In genomic region chr11:36501236-36501635, GRCh38 we compare ENCODE assay signal across 17 cellular contexts. TPM values are rescaled to one million over a fixed set of nuclear protein-coding genes. Genes with fewer than 3 reads are reported as not detected.
DNase-seq lines count a peak whose midpoint lies in the region; ATAC-seq and TF ChIP-seq lines count a peak whose summit lies in the region.
"Had no signal": no experiment of that assay in that cellular context is flagged by ENCODE, and none has a peak within 500 bp of the region (broad histone marks: within the 10 kb centered on the region; RNA-seq: fewer than 3 reads in every experiment).

No MANE protein-coding gene starts in this region.

- no peaks in the 10 kb centered on the region for H3K9me3 Mint-ChIP-seq in activated CD4-positive, alpha-beta T cell treated with anti-CD3 and anti-CD28 coated beads, Interleukin-2, amount 10 ng/mL, durations not matched to agents 24 days and 14 days
- H3K9me3 Mint-ChIP-seq in endodermal cell = no peaks in the 10 kb centered on the region
- H3K9me3 Mint-ChIP-seq: memory B cell had no signal

- no peak overlapping the region for H3K4me3 Mint-ChIP-seq in activated CD4-positive, alpha-beta T cell treated with anti-CD3 and anti-CD28 coated beads, Interleukin-2, amount 10 ng/mL, durations not matched to agents 24 days and 14 days
- no peak overlapping the region for H3K4me3 Mint-ChIP-seq in endodermal cell
- H3K4me3 Mint-ChIP-seq: memory B cell had no signal

- H3K4me3 ChIP-seq in endodermal cell (ENCODE audit: low read length) (no peak overlapping the region), mesodermal cell (ENCODE audit: extremely low read depth, insufficient read depth, low read length, poor library complexity, severe bottlenecking) (no peak overlapping the region)

- no peak for ATAC-seq in GM21737 (IDR thresholded peaks at IDR 0.05; ENCODE audit: unreplicated experiment)

- H3K27me3 ChIP-seq in endodermal cell (ENCODE audit: control insufficient read depth, insufficient read depth, low read length, poor library complexity, severe bottlenecking) = no peaks in the 10 kb centered on the region

- no peaks in the 10 kb centered on the region for H3K4me1 ChIP-seq in endodermal cell (ENCODE audit: control insufficient read depth, insufficient read depth, low read length)
- H3K4me1 ChIP-seq in mesodermal cell (ENCODE audit: control insufficient read depth, insufficient read depth, low read length, poor library complexity, severe bottlenecking) = peaks cover 37% of the 10 kb centered on the region

- no peak overlapping the region for H3K9ac ChIP-seq in endodermal cell (ENCODE audit: extremely low read depth, low read length, poor library complexity, severe bottlenecking)

- H3K9me3 ChIP-seq in endodermal cell (ENCODE audit: control insufficient read depth, low read length) (no peaks in the 10 kb centered on the region), mesodermal cell (ENCODE audit: control insufficient read depth, low read length) (no peaks in the 10 kb centered on the region)

- no peak for TF ChIP-seq CTCF in endodermal cell (conservative IDR thresholded peaks at IDR 0.05)

- peak; percentile 32 for DNase-seq in activated CD4-positive, alpha-beta T cell treated with anti-CD3 and anti-CD28 coated beads, Interleukin-2, amount 10 ng/mL, durations not matched to agents 24 days and 14 days
- no peak for DNase-seq in activated CD4-positive, alpha-beta T cell treated with anti-CD3 and anti-CD28 coated beads for 48 hours
- DNase-seq in endodermal cell = no peak
- peak; percentile 69 for DNase-seq in superior temporal gyrus (ENCODE audit: extremely low spot score)
- DNase-seq in NOMO-1 (lab: John Stamatoyannopoulos, UW; ENCODE audit: unreplicated experiment in 2 of 2) = no peak
- no peak for DNase-seq in DMS79 treated with DMSO at 0.1 percent for 48 hours (lab: John Stamatoyannopoulos, UW)
- DNase-seq: 8988T; activated CD4-positive, alpha-beta T cell treated with anti-CD3 and anti-CD28 coated beads, Interleukin-2, amount 50 U/mL, for 4 hours; aorta; NCI-H2081 treated with DMSO at 0.1 percent for 48 hours; NCI-H748 treated with DMSO at 0.1 percent for 48 hours; T-helper 2 cell had no signal

- H3K4me1 Mint-ChIP-seq in activated CD4-positive, alpha-beta T cell treated with anti-CD3 and anti-CD28 coated beads, Interleukin-2, amount 10 ng/mL, durations not matched to agents 24 days and 14 days = peaks cover 29% of the 10 kb centered on the region
- H3K4me1 Mint-ChIP-seq in endodermal cell = peaks cover 8% of the 10 kb centered on the region

- no peak overlapping the region for H3K27ac Mint-ChIP-seq in activated CD4-positive, alpha-beta T cell treated with anti-CD3 and anti-CD28 coated beads, Interleukin-2, amount 10 ng/mL, durations not matched to agents 24 days and 14 days
- H3K27ac Mint-ChIP-seq in endodermal cell = no peak overlapping the region
- H3K27ac Mint-ChIP-seq: memory B cell, progenitor cell of endocrine pancreas had no signal

- H3K36me3 Mint-ChIP-seq in activated CD4-positive, alpha-beta T cell treated with anti-CD3 and anti-CD28 coated beads, Interleukin-2, amount 10 ng/mL, durations not matched to agents 24 days and 14 days (ENCODE audit: low read depth) = peaks cover 33% of the 10 kb centered on the region
- peaks cover 42% of the 10 kb centered on the region for H3K36me3 Mint-ChIP-seq in endodermal cell (ENCODE audit: low read depth)

- 89 to 92% methylated on average over 5 of the region's 5 CpGs for WGBS in endodermal cell (ENCODE audit: insufficient coverage in 1 of 2, insufficient read length in 1 of 2), 2 experiments
- 89 to 92% methylated on average over 5 of the region's 5 CpGs for WGBS in mesodermal cell (ENCODE audit: insufficient coverage in 2 of 2), 2 experiments

- H3K27ac ChIP-seq in endodermal cell (ENCODE audit: low read depth, low read length) (peak overlapping the region; percentile 54), mesodermal cell (ENCODE audit: low read depth, low read length, severe bottlenecking) (peak overlapping the region; percentile 92)
- H3K27ac ChIP-seq: RWPE1 had no signal

- intact Hi-C loops in activated CD4-positive, alpha-beta T cell treated with anti-CD3 and anti-CD28 coated beads, Interleukin-2, amount 10 ng/mL, durations not matched to agents 24 days and 14 days (cut with micrococcal nuclease) = no loop called here

- H3K36me3 ChIP-seq in endodermal cell (ENCODE audit: control insufficient read depth, insufficient read depth, low read length) = peaks cover 60% of the 10 kb centered on the region
- H3K36me3 ChIP-seq in mesodermal cell (ENCODE audit: control insufficient read depth, insufficient read depth, low read length) = peaks cover 58% of the 10 kb centered on the region

- no peaks in the 10 kb centered on the region for H3K27me3 Mint-ChIP-seq in activated CD4-positive, alpha-beta T cell treated with anti-CD3 and anti-CD28 coated beads, Interleukin-2, amount 10 ng/mL, durations not matched to agents 24 days and 14 days
- H3K27me3 Mint-ChIP-seq in endodermal cell (ENCODE audit: insufficient read depth) = no peaks in the 10 kb centered on the region
- H3K27me3 Mint-ChIP-seq: memory B cell, progenitor cell of endocrine pancreas had no signal

RNA-seq across cellular contexts. Expression of gene TRAF6, which starts 8.8 kb away (rescaled TPM):
- total RNA-seq in activated CD4-positive, alpha-beta T cell treated with anti-CD3 and anti-CD28 coated beads, Interleukin-2, amount 10 ng/mL, durations not matched to agents 24 days and 14 days = 10.9 and 11.5 TPM in 2 replicates
- total RNA-seq in endodermal cell = 10 to 100 TPM; 10.0 to 11.4 TPM
- polyA plus RNA-seq in endodermal cell (2013, experiment 1 of 2) = 11.5 TPM
- polyA plus RNA-seq in endodermal cell (2013, experiment 2 of 2) = 10.3 TPM
- polyA plus RNA-seq in mesodermal cell (2013, experiment 1 of 2) = 15.6 TPM
- polyA plus RNA-seq in mesodermal cell (2013, experiment 2 of 2) = 14.2 TPM

Comparison
In these comparisons a context has a peak if more than half of its experiments do, and no peak if none do; other contexts are left out.
1. DNase-seq: peak in activated CD4-positive, alpha-beta T cell treated with anti-CD3 and anti-CD28 coated beads, Interleukin-2, amount 10 ng/mL, durations not matched to agents 24 days and 14 days (single experiment) and superior temporal gyrus (single experiment); none in activated CD4-positive, alpha-beta T cell treated with anti-CD3 and anti-CD28 coated beads for 48 hours (single experiment), endodermal cell (single experiment), NOMO-1 (0 of 2) and DMS79 treated with DMSO at 0.1 percent for 48 hours (single experiment).